8 cellular contexts compared by ENCODE assay signal in genomic region chr15:65304393-65305143, GRCh38. TPM values are rescaled to one million over a fixed set of nuclear protein-coding genes. Genes with fewer than 3 reads are reported as not detected.
DNase-seq lines count a peak whose midpoint lies in the region; ATAC-seq, FAIRE-seq and TF ChIP-seq lines count a peak whose summit lies in the region.

Gene RNU5B-1, plus strand, starts transcription at chr15:65304677.

- no peaks in the 10 kb centered on the region for H4K20me1 ChIP-seq in H1 (replicated peaks in 1 of 2; ENCODE audit: control insufficient read depth in 1 of 2, insufficient read depth in 2 of 2, low read length in 2 of 2)

- peak within 1 kb of the TSS; percentile 92 for H3K4me3 Mint-ChIP-seq in activated CD8-positive, alpha-beta T cell treated with anti-CD3 and anti-CD28 coated beads, Interleukin-2, amount 10 ng/mL, durations not matched to agents 7 days and 5 days

- H2BK12ac ChIP-seq in H1 (ENCODE audit: low read depth, low read length) (peak within 1 kb of the TSS; percentile 53), mesenchymal stem cell (ENCODE audit: low read length in 2 of 2) (peak within 1 kb of the TSS in 1 of 2 experiments; percentile 66)

- no peaks in the 10 kb centered on the region for H3K27me3 Mint-ChIP-seq in activated CD8-positive, alpha-beta T cell treated with anti-CD3 and anti-CD28 coated beads, Interleukin-2, amount 10 ng/mL, durations not matched to agents 7 days and 5 days (ENCODE audit: low read depth)

- H3K36me3 ChIP-seq in H1 (ENCODE audit: control insufficient read depth in 2 of 4, insufficient read depth in 4 of 4, low read length in 3 of 4) (no peaks in the 10 kb centered on the region), mesenchymal stem cell (ENCODE audit: control insufficient read depth in 1 of 2, insufficient read depth in 2 of 2, low read depth in 1 of 2, low read length in 2 of 2) (peaks cover 0 to 3% of the 10 kb centered on the region in 2 experiments)

- H3K18ac ChIP-seq in H1 (ENCODE audit: extremely low read depth, low read length) (peak within 1 kb of the TSS; percentile 17), mesenchymal stem cell (ENCODE audit: low read depth in 1 of 2, low read length in 2 of 2) (peak within 1 kb of the TSS; percentile 52 to 79)

- H2BK20ac ChIP-seq in H1 (ENCODE audit: low read length), result no peak within 1 kb of the TSS; the same call in 1 of the 2 replicates

- 0 out of 2 replicates have a peak, but pooled peaks cover 4% of the 10 kb centered on the region for H3K23me2 ChIP-seq in H1 (ENCODE audit: low read depth, low read length)

- H4K8ac ChIP-seq in H1 (ENCODE audit: extremely low read depth, insufficient read depth, low read length), result peak within 1 kb of the TSS; percentile 83; the same call in 1 of the 2 replicates
- peak within 1 kb of the TSS; percentile 35 for H4K8ac ChIP-seq in mesenchymal stem cell (ENCODE audit: low read length)

- POLR2A ChIA-PET in activated CD8-positive, alpha-beta T cell treated with anti-CD3 and anti-CD28 coated beads, Interleukin-2, amount 10 ng/mL, durations not matched to agents 7 days and 5 days (lab: Charles Lee), result interaction anchor here (0.6 to 3.2 kb wide), 77 partner anchors 8 to 1436 kb away, joined by 3 to 115 read pairs (median 5); partner anchors contain the start of genes CLPX, DENND4A, DPP8 and HACD3
- POLR2A ChIA-PET in H1 (lab: Charles Lee; ENCODE audit: partially characterized antibody), result interaction anchor here (0.6 to 8.3 kb wide), 77 partner anchors 8 to 575 kb away, joined by 3 to 138 read pairs (median 4); partner anchors contain the start of genes CLPX, DPP8, IGDCC3 and IGDCC4

- peak within 1 kb of the TSS; percentile 78 for H4K5ac ChIP-seq in H1 (ENCODE audit: insufficient read length, low read depth, low read length)

- H2AFZ ChIP-seq in H1 (ENCODE audit: low read length) (peak within 1 kb of the TSS; percentile 82), mesenchymal stem cell (ENCODE audit: low read depth, low read length) (peak within 1 kb of the TSS; percentile 69)

- H3K9me3 ChIP-seq in H1 (ENCODE audit: insufficient read depth in 2 of 2, low read depth in 1 of 2, low read length in 1 of 2) (peaks cover 0 to 2% of the 10 kb centered on the region in 2 experiments; a peak in 1 of 4 replicates), mesenchymal stem cell (ENCODE audit: control insufficient read depth, low read length) (no peaks in the 10 kb centered on the region)

- TF ChIP-seq EP300 in H1 (IDR thresholded peaks at IDR 0.05; ENCODE audit: borderline replicate concordance in 1 of 2, low read depth in 2 of 2, low read length in 2 of 2), result no peak

- H3K4me1 ChIP-seq in H1 (replicated peaks in 1 of 4; ENCODE audit: control insufficient read depth in 3 of 4, insufficient read depth in 4 of 4, low read length in 3 of 4), result peaks cover 0 to 4% (median 1%) of the 10 kb centered on the region in 4 experiments; a peak in 1 of 7 replicates
- peaks cover 5% of the 10 kb centered on the region for H3K4me1 ChIP-seq in mesenchymal stem cell (ENCODE audit: control insufficient read depth, insufficient read depth, low read depth, low read length)

- H3K4me2 ChIP-seq in H1 (ENCODE audit: insufficient read depth in 1 of 2, low read depth in 2 of 2, low read length in 2 of 2), result peak within 1 kb of the TSS; percentile 72 to 78
- peak within 1 kb of the TSS; percentile 96 for H3K4me2 ChIP-seq in mesenchymal stem cell (ENCODE audit: low read length, poor library complexity, severe bottlenecking)

- no peaks in the 10 kb centered on the region for H3K9me3 Mint-ChIP-seq in activated CD8-positive, alpha-beta T cell treated with anti-CD3 and anti-CD28 coated beads, Interleukin-2, amount 10 ng/mL, durations not matched to agents 7 days and 5 days (ENCODE audit: insufficient read depth)

- peak in 1 of 2 experiments; percentile 43; a peak in 2 of 4 replicates for TF ChIP-seq RAD21 in H1 (IDR thresholded peaks at IDR 0.05 in 1 of 2, conservative IDR thresholded peaks at IDR 0.05 in 1 of 2; ENCODE audit: low read depth in 2 of 2, low read length in 2 of 2)

- H3K9ac ChIP-seq in H1 (replicated peaks in 1 of 4; ENCODE audit: extremely low read depth in 1 of 4, low read depth in 3 of 4, low read length in 3 of 4), result peak within 1 kb of the TSS; percentile 44 to 85 (median 68)
- peak within 1 kb of the TSS; percentile 97 for H3K9ac ChIP-seq in mesenchymal stem cell (ENCODE audit: low read length)

- H3K4me3 ChIP-seq in H1 (ENCODE audit: extremely low read depth in 1 of 4, insufficient read depth in 2 of 4, low read depth in 3 of 4, low read length in 4 of 4) (peak within 1 kb of the TSS; percentile 25 to 59 (median 44); a peak in 6 of 8 replicates), mesenchymal stem cell (ENCODE audit: insufficient read depth in 1 of 2, low read depth in 1 of 2, low read length in 2 of 2) (peak within 1 kb of the TSS in 1 of 2 experiments; percentile 78)

- peaks cover 41% of the 10 kb centered on the region for H3K4me1 Mint-ChIP-seq in activated CD8-positive, alpha-beta T cell treated with anti-CD3 and anti-CD28 coated beads, Interleukin-2, amount 10 ng/mL, durations not matched to agents 7 days and 5 days (ENCODE audit: low read depth)

- no peaks in the 10 kb centered on the region for H3K27me3 ChIP-seq in H1 (replicated peaks in 1 of 4; ENCODE audit: control insufficient read depth in 3 of 4, extremely low read depth in 1 of 4, insufficient read depth in 3 of 4, low read length in 3 of 4)
- H3K27me3 ChIP-seq in mesenchymal stem cell (ENCODE audit: control insufficient read depth in 1 of 2, insufficient read depth in 1 of 2, low read length in 2 of 2), result no peaks in the 10 kb centered on the region

- H2BK5ac ChIP-seq in H1 (ENCODE audit: low read depth, low read length), result peak within 1 kb of the TSS; percentile 73
- no peak within 1 kb of the TSS for H2BK5ac ChIP-seq in mesenchymal stem cell (ENCODE audit: low read depth, low read length, poor library complexity, severe bottlenecking)

- WGBS in H1 (ENCODE audit: extremely low coverage in 1 of 2, insufficient coverage in 1 of 2, insufficient read length in 1 of 2, insufficient replicate concordance in 2 of 2, low coverage in 1 of 2, low lambda C conversion rate in 2 of 2, missing lambda C conversion rate in 1 of 2), 2 experiments, result 4% methylated on average over 23 of the region's 23 CpGs; no CpG with 5 or more reads in 1 of the 2 experiments
- WGBS in mesenchymal stem cell, result 1% methylated on average over 23 of the region's 23 CpGs

- ATAC-seq in GM19397 (IDR thresholded peaks at IDR 0.05; ENCODE audit: unreplicated experiment) (peak; percentile 60), HG03565 (IDR thresholded peaks at IDR 0.05; ENCODE audit: unreplicated experiment) (peak; percentile 58)
- peak; percentile 73 for ATAC-seq in activated CD8-positive, alpha-beta T cell treated with anti-CD3 and anti-CD28 coated beads, Interleukin-2, amount 10 ng/mL, durations not matched to agents 7 days and 5 days

- H3K36me3 Mint-ChIP-seq in activated CD8-positive, alpha-beta T cell treated with anti-CD3 and anti-CD28 coated beads, Interleukin-2, amount 10 ng/mL, durations not matched to agents 7 days and 5 days (ENCODE audit: low read depth), result peaks cover 2% of the 10 kb centered on the region

- H3K79me2 ChIP-seq in H1 (ENCODE audit: control insufficient read depth in 1 of 2, insufficient read depth in 2 of 2, low read length in 2 of 2), result no peaks in the 10 kb centered on the region

- H3K27ac Mint-ChIP-seq in activated CD8-positive, alpha-beta T cell treated with anti-CD3 and anti-CD28 coated beads, Interleukin-2, amount 10 ng/mL, durations not matched to agents 7 days and 5 days, result peak within 1 kb of the TSS; percentile 95

- peak; percentile 100 for TF ChIP-seq POLR2A in H1 (IDR thresholded peaks at IDR 0.05; ENCODE audit: control extremely low read depth in 1 of 2, low read depth in 2 of 2, low read length in 2 of 2)

- TF ChIP-seq CTCF in H1 (IDR thresholded peaks at IDR 0.05; ENCODE audit: control extremely low read depth in 1 of 3, insufficient read depth in 1 of 3, low read depth in 1 of 3, low read length in 3 of 3), result peak; percentile 61 to 80 (median 73)

- peak; percentile 55 for DNase-seq in CMK (ENCODE audit: low read depth)
- peak; percentile 96 for DNase-seq in NCI-H82 treated with DMSO at 0.1 percent for 48 hours (lab: John Stamatoyannopoulos, UW; ENCODE audit: unreplicated experiment)
- DNase-seq in activated CD8-positive, alpha-beta T cell treated with anti-CD3 and anti-CD28 coated beads, Interleukin-2, amount 10 ng/mL, durations not matched to agents 7 days and 5 days, result peak; percentile 90
- DNase-seq in H1 (ENCODE audit: low read depth in 1 of 2, low spot score in 2 of 2), result peak in 1 of 2 experiments; percentile 81
- DNase-seq in mesenchymal stem cell, result peak; percentile 100
- DNase-seq in stimulated activated CD8-positive, alpha-beta memory T cell treated with anti-CD3 and anti-CD28 coated beads, Interleukin-12 subunit alpha, Interleukin-12 subunit beta, amount 100 ng/mL, for 4 hours (ENCODE audit: low read depth), result peak; percentile 46

- CTCF ChIA-PET in activated CD8-positive, alpha-beta T cell treated with anti-CD3 and anti-CD28 coated beads, Interleukin-2, amount 10 ng/mL, durations not matched to agents 7 days and 5 days (lab: Charles Lee), result interaction anchor here (0.6 to 2.4 kb wide), 14 partner anchors 10 to 411 kb away, joined by 3 to 11 read pairs (median 4); partner anchors contain the start of gene PARP16
- CTCF ChIA-PET in H1 (lab: Charles Lee; ENCODE audit: partially characterized antibody), result interaction anchor here (0.8 to 2.0 kb wide), 9 partner anchors 8 to 117 kb away, joined by 3 to 7 read pairs (median 4); no protein-coding TSS in a partner anchor

- H4K91ac ChIP-seq in H1 (replicated peaks; ENCODE audit: insufficient read length, low read length) (peak within 1 kb of the TSS; percentile 5), mesenchymal stem cell (ENCODE audit: low read length) (peak within 1 kb of the TSS; percentile 25)

- H3K14ac ChIP-seq in H1 (ENCODE audit: insufficient read length), result no peak within 1 kb of the TSS
- H3K14ac ChIP-seq in mesenchymal stem cell (ENCODE audit: low read length in 2 of 2), result peak within 1 kb of the TSS in 1 of 2 experiments; percentile 41

- H3K4ac ChIP-seq in H1 (replicated peaks; ENCODE audit: insufficient read length, low read depth, low read length), result peak within 1 kb of the TSS; percentile 57
- H3K4ac ChIP-seq in mesenchymal stem cell (ENCODE audit: low read depth in 1 of 2, low read length in 2 of 2), result peak within 1 kb of the TSS; percentile 51 to 69

- H3K23ac ChIP-seq in H1 (ENCODE audit: insufficient read length) (no peak within 1 kb of the TSS), mesenchymal stem cell (ENCODE audit: low read length in 2 of 2) (no peak within 1 kb of the TSS)

- H2AK5ac ChIP-seq in H1 (ENCODE audit: low read depth, low read length), result no peak within 1 kb of the TSS
- no peak within 1 kb of the TSS for H2AK5ac ChIP-seq in mesenchymal stem cell (ENCODE audit: low read length, severe bottlenecking)

- peak within 1 kb of the TSS; percentile 87 for H2BK120ac ChIP-seq in H1 (replicated peaks; ENCODE audit: low read depth, low read length)
- H2BK120ac ChIP-seq in mesenchymal stem cell (ENCODE audit: low read depth, low read length), result peak within 1 kb of the TSS; percentile 93

- H3K27ac ChIP-seq in H1 (ENCODE audit: low read depth, low read length) (peak within 1 kb of the TSS; percentile 80; the same call in 1 of the 2 replicates), mesenchymal stem cell (ENCODE audit: low read length, poor library complexity, severe bottlenecking) (peak within 1 kb of the TSS; percentile 95)

- no peaks in the 10 kb centered on the region for H3K79me1 ChIP-seq in H1 (ENCODE audit: low read depth, low read length)
- H3K79me1 ChIP-seq in mesenchymal stem cell (replicated peaks; ENCODE audit: low read length, poor library complexity, severe bottlenecking), result no peaks in the 10 kb centered on the region

- peak within 1 kb of the TSS; percentile 13 for H3K56ac ChIP-seq in H1 (replicated peaks; ENCODE audit: insufficient read length, low read depth, low read length)

- H2BK15ac ChIP-seq in H1 (ENCODE audit: low read length) (no peak within 1 kb of the TSS; the same call in 1 of the 2 replicates), mesenchymal stem cell (ENCODE audit: low read depth, poor library complexity, severe bottlenecking) (peak within 1 kb of the TSS; percentile 80)

- peak; percentile 81 for FAIRE-seq in H1 (lab: Jason Lieb, UNC)

RNA-seq across cellular contexts. Expression of gene RNU5B-1, which starts in this region (rescaled TPM):
- total RNA-seq in activated CD8-positive, alpha-beta T cell treated with anti-CD3 and anti-CD28 coated beads, Interleukin-2, amount 10 ng/mL, durations not matched to agents 7 days and 5 days, result 10 to 100 TPM in 1 of 2 experiments, not detected in 1; 19.9 TPM
- total RNA-seq in H1 (2021; fragmentation: NEBNext Ultra II Directional; extraction: Animal tissue kit (Norgen Biotek cat#: 25700)), result not detected in 2 replicates
- polyA plus RNA-seq in H1 (2011; rRNA removed), result not detected in 2 replicates
- polyA plus RNA-seq in H1 (2011; cell fraction: cytosol; rRNA removed), result not detected
- not detected for polyA plus RNA-seq in H1 (2011; cell fraction: nucleus; rRNA removed)
- not detected in 4 replicates for polyA plus RNA-seq in H1 (2012, experiment 1 of 2)
- not detected for polyA plus RNA-seq in H1 (2012, experiment 2 of 2)
- not detected for polyA plus RNA-seq in H1 (2013, experiment 1 of 2)
- polyA plus RNA-seq in H1 (2013, experiment 2 of 2), result not detected
- under 0.01 TPM in 2 replicates for polyA minus RNA-seq in H1 (2011; rRNA and poly(A)+ RNA removed)
- polyA minus RNA-seq in H1 (2011; cell fraction: cytosol; rRNA and poly(A)+ RNA removed), result 649 TPM
- polyA minus RNA-seq in H1 (2011; cell fraction: nucleus; rRNA and poly(A)+ RNA removed), result under 0.01 TPM
- not detected for polyA plus RNA-seq in mesenchymal stem cell (2013, experiment 1 of 2)
- not detected for polyA plus RNA-seq in mesenchymal stem cell (2013, experiment 2 of 2)
